ENCODE assay signal across 27 cellular contexts in the genomic region with DNA sequence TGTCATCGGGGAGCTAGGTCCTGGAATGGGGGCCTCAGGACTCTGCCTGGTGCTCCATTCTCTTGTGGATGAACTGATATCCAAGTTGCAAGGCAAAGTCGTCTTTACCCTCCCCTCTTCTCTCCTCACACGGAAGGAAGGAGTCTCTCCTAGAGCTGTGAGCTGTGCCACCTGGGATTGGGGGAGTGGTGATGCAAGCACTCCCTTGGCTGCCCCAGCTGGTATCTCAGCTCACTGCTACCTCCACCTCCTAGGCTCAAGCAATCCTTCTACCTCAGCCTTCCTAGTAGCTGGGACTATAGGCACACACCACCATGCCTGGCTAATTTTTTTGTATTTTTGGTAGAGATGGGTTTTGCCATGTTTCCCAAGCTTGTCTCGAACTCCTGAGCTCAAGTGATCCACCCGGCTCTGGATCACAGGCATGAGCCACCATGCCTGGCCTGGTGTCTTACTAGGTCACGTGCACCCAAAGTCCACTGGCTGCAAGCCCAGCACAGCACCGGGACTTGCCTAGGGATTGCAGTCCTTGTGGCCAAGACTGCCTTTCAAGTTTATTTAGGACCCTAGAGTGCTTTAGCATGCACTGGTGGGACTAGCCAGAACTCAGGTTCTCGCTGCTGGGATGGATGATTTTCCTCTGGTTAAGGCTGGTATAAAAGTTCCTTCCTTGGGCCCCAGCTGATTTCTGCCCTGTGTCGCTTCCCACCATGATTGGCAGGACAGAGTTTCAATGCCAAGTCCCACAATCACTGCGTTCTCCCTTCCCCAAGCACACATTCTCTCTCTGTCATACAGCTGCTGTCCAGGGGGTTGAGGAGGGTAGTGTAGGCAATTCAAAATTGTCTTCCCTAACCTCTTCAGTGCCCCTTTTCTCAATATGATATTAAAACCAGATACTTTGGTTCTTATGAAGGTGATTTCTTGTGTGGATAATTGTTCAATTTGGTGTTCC. TPM values are rescaled to one million over a fixed set of nuclear protein-coding genes. Genes with fewer than 3 reads are reported as not detected.
DNase-seq lines count a peak whose midpoint lies in the region; ATAC-seq and TF ChIP-seq lines count a peak whose summit lies in the region.
"Had no signal": no experiment of that assay in that cellular context is flagged by ENCODE, and none has a peak within 500 bp of the region (broad histone marks: within the 10 kb centered on the region; RNA-seq: fewer than 3 reads in every experiment).

No MANE protein-coding gene starts in this region.

- CTCF ChIA-PET in Panc1 (lab: Charles Lee), result no interaction called here

- in situ Hi-C loops in Panc1 (cut with HindIII; ENCODE audit: low pct_unique_long_range_greater_than_20kb, low sequenced_read_pairs), result no loop called here

- no peak overlapping the region for H2AFZ ChIP-seq in osteoblast (ENCODE audit: low read length)

- no peak for TF ChIP-seq POLR2A in heart left ventricle (IDR thresholded peaks at IDR 0.05)

- H3K4me1 ChIP-seq in Panc1 (ENCODE audit: control insufficient read depth, insufficient read depth, low read length), result no peaks in the 10 kb centered on the region
- peaks cover 0 to 42% (median 6%) of the 10 kb centered on the region in 12 donors for H3K4me1 ChIP-seq in heart left ventricle
- H3K4me1 ChIP-seq in osteoblast (ENCODE audit: insufficient read depth, low read length), result no peaks in the 10 kb centered on the region
- H3K4me1 ChIP-seq: BLaER1 treated with 17β-estradiol and CSF1 and Interleukin-3, amounts not matched to agents 10 nM and 100 nM; SJSA1 had no signal

- H3K36me3 ChIP-seq in Panc1 (ENCODE audit: control insufficient read depth, insufficient read depth, low read length) (no peaks in the 10 kb centered on the region), heart left ventricle (peaks cover 0 to 4% (median 0%) of the 10 kb centered on the region in 9 donors), osteoblast (ENCODE audit: insufficient read depth, low read length) (no peaks in the 10 kb centered on the region)
- H3K36me3 ChIP-seq: SJSA1 had no signal

- no peak for TF ChIP-seq CTCF in Panc1 (IDR thresholded peaks at IDR 0.05)
- TF ChIP-seq CTCF in heart left ventricle (IDR thresholded peaks at IDR 0.05), result no peak
- TF ChIP-seq CTCF in osteoblast (IDR thresholded peaks at IDR 0.05; ENCODE audit: extremely low read depth, low read depth, low read length), result no peak

- 63 to 67% (median 66%) methylated on average over 10 of the region's 10 CpGs for WGBS in heart left ventricle, 4 donors

- no TSS peak for BruUV-seq in Panc1 (replicated peaks; lab: Mats Ljungman, UMichigan)

- intact Hi-C loops in Panc1 (cut with micrococcal nuclease; ENCODE audit: unreplicated experiment), result no loop called here
- intact Hi-C loops in heart left ventricle (cut with DNase I), result loop anchor here in 2 of 10 donors (10.0 kb wide), 1 partner anchor 314 kb away; no protein-coding TSS in a partner anchor

- H3K4me2 ChIP-seq in osteoblast (ENCODE audit: insufficient read depth, low read length), result no peak overlapping the region
- H3K4me2 ChIP-seq: BLaER1 treated with 17β-estradiol and CSF1 and Interleukin-3, amounts not matched to agents 10 nM and 100 nM had no signal

- H3K4me3 ChIP-seq in Panc1 (ENCODE audit: low read depth in 2 of 2, low read length in 2 of 2) (no peak overlapping the region), heart left ventricle (no peak overlapping the region), osteoblast (ENCODE audit: insufficient read depth, low read length) (no peak overlapping the region)
- H3K4me3 ChIP-seq: BLaER1 treated with 17β-estradiol and CSF1 and Interleukin-3, amounts not matched to agents 10 nM and 100 nM; SJSA1; skin epidermis; transverse colon had no signal

- DNase-seq in Ammon's horn (ENCODE audit: low spot score) (peak; percentile 6), Panc1 (ENCODE audit: low read depth, low spot score) (no peak), heart left ventricle (peak; percentile 22 to 71 (median 57)), osteoblast (ENCODE audit: insufficient read length, low spot score, missing footprints) (peak; percentile 19), NCI-H526 treated with DMSO at 0.1 percent for 48 hours (lab: John Stamatoyannopoulos, UW) (no peak), GDM1 (lab: John Stamatoyannopoulos, UW) (no peak)
- DNase-seq: activated CD4-positive, alpha-beta memory T cell treated with anti-CD3 and anti-CD28 coated beads, Interleukin-2, amount 10 ng/mL, durations not matched to agents 7 days and 5 days; activated CD4-positive, CD25-positive, alpha-beta regulatory T cell treated with anti-CD3 and anti-CD28 coated beads, Interleukin-2, amount 50 U/mL, for 72 hours; activated CD8-positive, alpha-beta memory T cell treated with anti-CD3 and anti-CD28 coated beads, Interleukin-2, amount 50 U/mL, for 48 hours; activated naive CD8-positive, alpha-beta T cell treated with anti-CD3 and anti-CD28 coated beads for 36 hours; Calu3; cerebellar nuclear complex; foreskin fibroblast; KBM-7; NCI-H1105; NCI-H1930; NCI-H526; stimulated activated CD8-positive, alpha-beta memory T cell treated with anti-CD3 and anti-CD28 coated beads, Interleukin-4, amount 100 ng/mL, for 48 hours; T-helper 1 cell; transverse colon had no signal

- no peaks in the 10 kb centered on the region for H3K9me3 ChIP-seq in Panc1 (ENCODE audit: control insufficient read depth, insufficient read depth, low read depth, low read length)
- H3K9me3 ChIP-seq in heart left ventricle, result peaks cover 0 to 12% (median 0%) of the 10 kb centered on the region in 12 donors
- no peaks in the 10 kb centered on the region for H3K9me3 ChIP-seq in osteoblast (ENCODE audit: low read depth, low read length)
- H3K9me3 ChIP-seq: neutrophil, SJSA1, transverse colon had no signal

- H4K20me1 ChIP-seq in osteoblast (ENCODE audit: insufficient read depth, low read length), result peaks cover 42% of the 10 kb centered on the region

- POLR2A ChIA-PET in Panc1 (lab: Charles Lee), result interaction anchor here (0.6 kb wide), 1 partner anchor 39 kb away, joined by 5 read pairs; no protein-coding TSS in a partner anchor

- no peak overlapping the region for H3K27ac ChIP-seq in Panc1 (ENCODE audit: low read length)
- H3K27ac ChIP-seq in heart left ventricle, result no peak overlapping the region
- no peak overlapping the region for H3K27ac ChIP-seq in osteoblast (ENCODE audit: low read depth, low read length)
- H3K27ac ChIP-seq: BLaER1 treated with 17β-estradiol and CSF1 and Interleukin-3, amounts not matched to agents 10 nM and 100 nM; neutrophil; SJSA1; skin epidermis; transverse colon had no signal

- peaks cover 69% of the 10 kb centered on the region for H3K79me2 ChIP-seq in osteoblast (ENCODE audit: insufficient read depth, low read length)

- no peaks in the 10 kb centered on the region for H3K27me3 ChIP-seq in Panc1 (ENCODE audit: control insufficient read depth, insufficient read depth, low read length)
- no peaks in the 10 kb centered on the region for H3K27me3 ChIP-seq in heart left ventricle
- no peaks in the 10 kb centered on the region for H3K27me3 ChIP-seq in osteoblast (ENCODE audit: insufficient read depth, low read length)
- H3K27me3 ChIP-seq: BLaER1 treated with 17β-estradiol and CSF1 and Interleukin-3, amounts not matched to agents 10 nM and 100 nM; neutrophil; SJSA1; transverse colon had no signal

- ATAC-seq in Panc1, result peak; percentile 42; the same call in 1 of the 2 replicates
- peak; percentile 74 to 86 (median 83) for ATAC-seq in heart left ventricle
- no peak for ATAC-seq in GM18520 (IDR thresholded peaks at IDR 0.05; ENCODE audit: unreplicated experiment)
- ATAC-seq in HG03280 (IDR thresholded peaks at IDR 0.05; ENCODE audit: unreplicated experiment), result no peak
- ATAC-seq: HCT116 had no signal

RNA-seq across cellular contexts. Expression of a gene that starts 33.5 kb away (rescaled TPM):
- 41.9 TPM for total RNA-seq in Panc1 (2021; ENCODE audit: unreplicated experiment)
- polyA plus RNA-seq in Panc1 (2012; ENCODE audit: insufficient read length), result 30.1 TPM
- 10 to 100 TPM; 28.1 to 35.1 (median 29.9) TPM for total RNA-seq in heart left ventricle
- 10 to 100 TPM; 10.9 to 32.9 TPM for polyA plus RNA-seq in heart left ventricle
- total RNA-seq in osteoblast, result 33.7 and 37.7 TPM in 2 replicates

Comparison
In these comparisons a context has a peak if more than half of its experiments do, and no peak if none do; other contexts are left out.
1. DNase-seq: peak in Ammon's horn (single experiment), heart left ventricle (5 of 5) and osteoblast (single experiment); none in Panc1 (single experiment), NCI-H526 treated with DMSO at 0.1 percent for 48 hours (single experiment) and GDM1 (single experiment).
2. ATAC-seq: peak in Panc1 (single experiment) and heart left ventricle (4 of 4); none in GM18520 (single experiment) and HG03280 (single experiment).